Comparison of ENCODE assay signal across 1 cellular context in the genomic region with DNA sequence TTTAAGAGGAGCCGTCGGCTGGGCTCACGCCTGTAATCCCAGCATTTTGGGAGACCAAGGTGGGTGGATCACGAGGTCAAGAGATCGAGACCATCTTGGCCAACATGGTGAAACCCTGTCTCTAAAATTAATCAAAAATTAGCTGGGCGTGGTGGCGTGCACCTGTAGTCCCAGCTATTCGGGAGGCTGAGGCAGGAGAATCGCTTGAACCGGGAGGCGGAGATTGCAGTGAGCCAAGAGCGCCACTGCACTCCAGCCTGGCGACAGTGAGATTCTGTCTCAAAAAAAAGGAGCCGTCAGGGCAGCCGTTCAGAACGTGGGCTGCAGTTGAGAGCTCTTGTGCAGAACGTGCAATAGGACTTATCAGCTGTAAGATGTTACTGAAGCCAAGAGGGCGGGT.
TF ChIP-seq lines count a peak whose summit lies in the region.

No MANE protein-coding gene starts in this region.

TF ChIP-seq in HepG2, 621 proteins besides CTCF, POLR2A, EP300 and RAD21:
- TF ChIP-seq, protein P1, sequence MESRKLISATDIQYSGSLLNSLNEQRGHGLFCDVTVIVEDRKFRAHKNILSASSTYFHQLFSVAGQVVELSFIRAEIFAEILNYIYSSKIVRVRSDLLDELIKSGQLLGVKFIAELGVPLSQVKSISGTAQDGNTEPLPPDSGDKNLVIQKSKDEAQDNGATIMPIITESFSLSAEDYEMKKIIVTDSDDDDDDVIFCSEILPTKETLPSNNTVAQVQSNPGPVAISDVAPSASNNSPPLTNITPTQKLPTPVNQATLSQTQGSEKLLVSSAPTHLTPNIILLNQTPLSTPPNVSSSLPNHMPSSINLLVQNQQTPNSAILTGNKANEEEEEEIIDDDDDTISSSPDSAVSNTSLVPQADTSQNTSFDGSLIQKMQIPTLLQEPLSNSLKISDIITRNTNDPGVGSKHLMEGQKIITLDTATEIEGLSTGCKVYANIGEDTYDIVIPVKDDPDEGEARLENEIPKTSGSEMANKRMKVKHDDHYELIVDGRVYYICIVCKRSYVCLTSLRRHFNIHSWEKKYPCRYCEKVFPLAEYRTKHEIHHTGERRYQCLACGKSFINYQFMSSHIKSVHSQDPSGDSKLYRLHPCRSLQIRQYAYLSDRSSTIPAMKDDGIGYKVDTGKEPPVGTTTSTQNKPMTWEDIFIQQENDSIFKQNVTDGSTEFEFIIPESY (CRISPR knock-in tag; IDR thresholded peaks at IDR 0.05): peak; percentile 54; the same call in 1 of the 2 replicates
- TF ChIP-seq, protein P2, sequence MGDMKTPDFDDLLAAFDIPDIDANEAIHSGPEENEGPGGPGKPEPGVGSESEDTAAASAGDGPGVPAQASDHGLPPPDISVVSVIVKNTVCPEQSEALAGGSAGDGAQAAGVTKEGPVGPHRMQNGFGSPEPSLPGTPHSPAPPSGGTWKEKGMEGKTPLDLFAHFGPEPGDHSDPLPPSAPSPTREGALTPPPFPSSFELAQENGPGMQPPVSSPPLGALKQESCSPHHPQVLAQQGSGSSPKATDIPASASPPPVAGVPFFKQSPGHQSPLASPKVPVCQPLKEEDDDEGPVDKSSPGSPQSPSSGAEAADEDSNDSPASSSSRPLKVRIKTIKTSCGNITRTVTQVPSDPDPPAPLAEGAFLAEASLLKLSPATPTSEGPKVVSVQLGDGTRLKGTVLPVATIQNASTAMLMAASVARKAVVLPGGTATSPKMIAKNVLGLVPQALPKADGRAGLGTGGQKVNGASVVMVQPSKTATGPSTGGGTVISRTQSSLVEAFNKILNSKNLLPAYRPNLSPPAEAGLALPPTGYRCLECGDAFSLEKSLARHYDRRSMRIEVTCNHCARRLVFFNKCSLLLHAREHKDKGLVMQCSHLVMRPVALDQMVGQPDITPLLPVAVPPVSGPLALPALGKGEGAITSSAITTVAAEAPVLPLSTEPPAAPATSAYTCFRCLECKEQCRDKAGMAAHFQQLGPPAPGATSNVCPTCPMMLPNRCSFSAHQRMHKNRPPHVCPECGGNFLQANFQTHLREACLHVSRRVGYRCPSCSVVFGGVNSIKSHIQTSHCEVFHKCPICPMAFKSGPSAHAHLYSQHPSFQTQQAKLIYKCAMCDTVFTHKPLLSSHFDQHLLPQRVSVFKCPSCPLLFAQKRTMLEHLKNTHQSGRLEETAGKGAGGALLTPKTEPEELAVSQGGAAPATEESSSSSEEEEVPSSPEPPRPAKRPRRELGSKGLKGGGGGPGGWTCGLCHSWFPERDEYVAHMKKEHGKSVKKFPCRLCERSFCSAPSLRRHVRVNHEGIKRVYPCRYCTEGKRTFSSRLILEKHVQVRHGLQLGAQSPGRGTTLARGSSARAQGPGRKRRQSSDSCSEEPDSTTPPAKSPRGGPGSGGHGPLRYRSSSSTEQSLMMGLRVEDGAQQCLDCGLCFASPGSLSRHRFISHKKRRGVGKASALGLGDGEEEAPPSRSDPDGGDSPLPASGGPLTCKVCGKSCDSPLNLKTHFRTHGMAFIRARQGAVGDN (CRISPR knock-in tag; IDR thresholded peaks at IDR 0.05): peak; percentile 24; the same call in 1 of the 2 replicates
- TF ChIP-seq, protein P3, sequence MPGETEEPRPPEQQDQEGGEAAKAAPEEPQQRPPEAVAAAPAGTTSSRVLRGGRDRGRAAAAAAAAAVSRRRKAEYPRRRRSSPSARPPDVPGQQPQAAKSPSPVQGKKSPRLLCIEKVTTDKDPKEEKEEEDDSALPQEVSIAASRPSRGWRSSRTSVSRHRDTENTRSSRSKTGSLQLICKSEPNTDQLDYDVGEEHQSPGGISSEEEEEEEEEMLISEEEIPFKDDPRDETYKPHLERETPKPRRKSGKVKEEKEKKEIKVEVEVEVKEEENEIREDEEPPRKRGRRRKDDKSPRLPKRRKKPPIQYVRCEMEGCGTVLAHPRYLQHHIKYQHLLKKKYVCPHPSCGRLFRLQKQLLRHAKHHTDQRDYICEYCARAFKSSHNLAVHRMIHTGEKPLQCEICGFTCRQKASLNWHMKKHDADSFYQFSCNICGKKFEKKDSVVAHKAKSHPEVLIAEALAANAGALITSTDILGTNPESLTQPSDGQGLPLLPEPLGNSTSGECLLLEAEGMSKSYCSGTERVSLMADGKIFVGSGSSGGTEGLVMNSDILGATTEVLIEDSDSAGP (CRISPR knock-in tag; IDR thresholded peaks at IDR 0.05; ENCODE audit: borderline replicate concordance): peak; percentile 54; the same call in 1 of the 2 replicates
- peak; percentile 70; the same call in 1 of the 2 replicates for TF ChIP-seq ZBTB38 (CRISPR knock-in tag; IDR thresholded peaks at IDR 0.05)
